Comparison of ENCODE assay signal across 8 cellular contexts in genomic region chr22:29479417-29480261, GRCh38. TPM values are rescaled to one million over a fixed set of nuclear protein-coding genes. Genes with fewer than 3 reads are reported as not detected.
DNase-seq lines count a peak whose midpoint lies in the region; ATAC-seq, FAIRE-seq and TF ChIP-seq lines count a peak whose summit lies in the region.

NEFH (plus strand) TSS chr22:29480218; CDS start chr22:29480263, 45 bp downstream.

- intact Hi-C loops in activated T-helper 2 cell treated with anti-CD3 and anti-CD28 coated beads, Interferon-gamma antibody, Interleukin-2, Interleukin-4, amounts not matched to agents 10 μg/mL and 5 μg/mL and 100 μg/mL, durations not matched to agents 14 hours and 24 hours and 36 hours (cut with micrococcal nuclease): no loop called here
- intact Hi-C loops in lower lobe of right lung (cut with DNase I): no loop called here

- H3K9me3 Mint-ChIP-seq in activated T-helper 2 cell treated with anti-CD3 and anti-CD28 coated beads, Interferon-gamma antibody, Interleukin-2, Interleukin-4, amounts not matched to agents 10 μg/mL and 5 μg/mL and 100 μg/mL, durations not matched to agents 14 hours and 24 hours and 36 hours: no peaks in the 10 kb centered on the region

- no peaks in the 10 kb centered on the region for H3K9me3 ChIP-seq in lower lobe of right lung
- H3K9me3 ChIP-seq in Peyer's patch: peaks cover 0 to 5% (median 0%) of the 10 kb centered on the region in 4 donors
- H3K9me3 ChIP-seq in small intestine (ENCODE audit: control insufficient read depth, low read depth): no peaks in the 10 kb centered on the region

- ATAC-seq in lower lobe of right lung (peak in 1 of 2 donors; percentile 12), GM19397 (IDR thresholded peaks at IDR 0.05; ENCODE audit: unreplicated experiment) (no peak), GM21526 (IDR thresholded peaks at IDR 0.05; ENCODE audit: low FRiP score, unreplicated experiment) (no peak)

- peaks cover 10% of the 10 kb centered on the region for H3K4me1 Mint-ChIP-seq in activated T-helper 2 cell treated with anti-CD3 and anti-CD28 coated beads, Interferon-gamma antibody, Interleukin-2, Interleukin-4, amounts not matched to agents 10 μg/mL and 5 μg/mL and 100 μg/mL, durations not matched to agents 14 hours and 24 hours and 36 hours (ENCODE audit: low read depth)

- H3K4me3 ChIP-seq in H7 (ENCODE audit: insufficient read depth, low read depth, low read length) (peak within 1 kb of the TSS; percentile 58), lower lobe of right lung (peak within 1 kb of the TSS; percentile 29), Peyer's patch (peak within 1 kb of the TSS in 2 of 4 donors; percentile 3 to 38), small intestine (ENCODE audit: low read depth in 1 of 2, low read length in 2 of 2) (no peak within 1 kb of the TSS)

- TF ChIP-seq CTCF in 22Rv1 (IDR thresholded peaks at IDR 0.05) (no peak), lower lobe of right lung (IDR thresholded peaks at IDR 0.05) (no peak), Peyer's patch (IDR thresholded peaks at IDR 0.05) (no peak)

- H3K27ac ChIP-seq in 22Rv1: peak within 1 kb of the TSS; percentile 65; the same call in 1 of the 2 replicates
- no peak within 1 kb of the TSS for H3K27ac ChIP-seq in lower lobe of right lung
- H3K27ac ChIP-seq in Peyer's patch: no peak within 1 kb of the TSS
- H3K27ac ChIP-seq in small intestine (ENCODE audit: low read depth in 1 of 2, low read length in 1 of 2): no peak within 1 kb of the TSS

- peak within 1 kb of the TSS; percentile 60 for H3K4me3 Mint-ChIP-seq in activated T-helper 2 cell treated with anti-CD3 and anti-CD28 coated beads, Interferon-gamma antibody, Interleukin-2, Interleukin-4, amounts not matched to agents 10 μg/mL and 5 μg/mL and 100 μg/mL, durations not matched to agents 14 hours and 24 hours and 36 hours (ENCODE audit: low read depth)

- FAIRE-seq in small intestine (lab: Jason Lieb, UNC): no peak

- no peak within 1 kb of the TSS for H3K27ac Mint-ChIP-seq in activated T-helper 2 cell treated with anti-CD3 and anti-CD28 coated beads, Interferon-gamma antibody, Interleukin-2, Interleukin-4, amounts not matched to agents 10 μg/mL and 5 μg/mL and 100 μg/mL, durations not matched to agents 14 hours and 24 hours and 36 hours

- TF ChIP-seq POLR2A in Peyer's patch (IDR thresholded peaks at IDR 0.05): no peak

- peaks cover 36% of the 10 kb centered on the region for H3K27me3 ChIP-seq in H7 (ENCODE audit: control insufficient read depth, insufficient read depth, low read length)
- H3K27me3 ChIP-seq in lower lobe of right lung (ENCODE audit: low read depth): peaks cover 58% of the 10 kb centered on the region
- peaks cover 0 to 20% of the 10 kb centered on the region in 2 donors for H3K27me3 ChIP-seq in Peyer's patch
- peaks cover 0 to 25% of the 10 kb centered on the region in 2 donors for H3K27me3 ChIP-seq in small intestine (ENCODE audit: control insufficient read depth in 2 of 2, insufficient read depth in 2 of 2, low read length in 2 of 2)

- peaks cover 41% of the 10 kb centered on the region for H3K27me3 Mint-ChIP-seq in activated T-helper 2 cell treated with anti-CD3 and anti-CD28 coated beads, Interferon-gamma antibody, Interleukin-2, Interleukin-4, amounts not matched to agents 10 μg/mL and 5 μg/mL and 100 μg/mL, durations not matched to agents 14 hours and 24 hours and 36 hours (ENCODE audit: low read depth)

- WGBS in small intestine, 3 donors: 9 to 13% (median 9%) methylated on average over 40 to 48 of the region's 48 CpGs

- DNase-seq in H7 (peak; percentile 87), lower lobe of right lung (no peak), Peyer's patch (no peak), small intestine (no peak)
- no peak for DNase-seq in activated T-helper 2 cell treated with anti-CD3 and anti-CD28 coated beads, Interferon-gamma antibody, Interleukin-2, Interleukin-4, amounts not matched to agents 10 μg/mL and 5 μg/mL and 100 μg/mL, durations not matched to agents 14 hours and 24 hours and 36 hours (ENCODE audit: low spot score)

- H3K4me1 ChIP-seq in lower lobe of right lung (peaks cover 13% of the 10 kb centered on the region), Peyer's patch (peaks cover 0 to 20% (median 8%) of the 10 kb centered on the region in 4 donors), small intestine (ENCODE audit: control insufficient read depth in 2 of 2, insufficient read depth in 1 of 2, low read depth in 1 of 2, low read length in 1 of 2) (no peaks in the 10 kb centered on the region)

- H3K36me3 ChIP-seq in H7 (replicated peaks; ENCODE audit: control insufficient read depth, insufficient read depth, low read length) (peaks cover 1% of the 10 kb centered on the region; the same call in 1 of the 2 replicates), lower lobe of right lung (no peaks in the 10 kb centered on the region), Peyer's patch (no peaks in the 10 kb centered on the region), small intestine (ENCODE audit: control insufficient read depth in 2 of 2, insufficient read depth in 2 of 2, low read length in 2 of 2) (no peaks in the 10 kb centered on the region)

- no peaks in the 10 kb centered on the region for H3K36me3 Mint-ChIP-seq in activated T-helper 2 cell treated with anti-CD3 and anti-CD28 coated beads, Interferon-gamma antibody, Interleukin-2, Interleukin-4, amounts not matched to agents 10 μg/mL and 5 μg/mL and 100 μg/mL, durations not matched to agents 14 hours and 24 hours and 36 hours (ENCODE audit: low read depth)

RNA-seq across cellular contexts. Expression of gene NEFH, which starts in this region (rescaled TPM):
- 1.0 and 2.0 TPM in 2 replicates for total RNA-seq in H7 (2014; rRNA removed; shearing (Covaris generic))
- 7.0 and 7.5 TPM in 2 replicates for total RNA-seq in activated T-helper 2 cell treated with anti-CD3 and anti-CD28 coated beads, Interferon-gamma antibody, Interleukin-2, Interleukin-4, amounts not matched to agents 10 μg/mL and 5 μg/mL and 100 μg/mL, durations not matched to agents 14 hours and 24 hours and 36 hours
- 1.0 TPM for total RNA-seq in lower lobe of right lung
- total RNA-seq in Peyer's patch: under 1 TPM in 3 of 4 donors, not detected in 1; 0.54 to 0.83 (median 0.66) TPM
- 1 to 10 TPM in 1 of 3 donors, not detected in 2; 1.9 TPM for polyA plus RNA-seq in small intestine

Comparison
In these comparisons a context has a peak if more than half of its experiments do, and no peak if none do; other contexts are left out.
1. H3K4me3 ChIP-seq: peak in H7 (single experiment) and lower lobe of right lung (single experiment); none in small intestine (0 of 2).